In genomic region chr11:65577756-65578109, GRCh38 we compare ENCODE assay signal across 8 cellular contexts. TPM values are rescaled to one million over a fixed set of nuclear protein-coding genes. Genes with fewer than 3 reads are reported as not detected.
DNase-seq lines count a peak whose midpoint lies in the region; ATAC-seq and TF ChIP-seq lines count a peak whose summit lies in the region.

No MANE protein-coding gene starts in this region.

- no peak overlapping the region for H3K23ac ChIP-seq in H9 (ENCODE audit: insufficient read length, low read depth, low read length)

- peaks cover 7% of the 10 kb centered on the region; the same call in 1 of the 2 replicates for H4K20me1 ChIP-seq in PC-9 (ENCODE audit: insufficient read depth)
- no peaks in the 10 kb centered on the region for H4K20me1 ChIP-seq in H9 (ENCODE audit: control insufficient read depth, insufficient read depth, insufficient read length)

- peaks cover 8% of the 10 kb centered on the region for H3K23me2 ChIP-seq in H9 (ENCODE audit: insufficient read length, low read depth, low read length, poor library complexity, severe bottlenecking)

- no peak overlapping the region for H2BK20ac ChIP-seq in H9 (ENCODE audit: low read depth, low read length, poor library complexity, severe bottlenecking)

- no peak for TF ChIP-seq POLR2A in ovary (IDR thresholded peaks at IDR 0.05)

- H3K36me3 ChIP-seq in PC-9 (ENCODE audit: low read depth) (no peaks in the 10 kb centered on the region; the same call in 1 of the 2 replicates), ovary (no peaks in the 10 kb centered on the region)

- no peak overlapping the region for H3T11ph ChIP-seq in H9 (ENCODE audit: low read length)

- H3K4me1 Mint-ChIP-seq in CD14-positive monocyte (peaks cover 50% of the 10 kb centered on the region), H9 (peaks cover 20 to 33% of the 10 kb centered on the region in 2 experiments)

- H3K27ac ChIP-seq in PC-9 (peak overlapping the region; percentile 28), epithelial cell of prostate (peak overlapping the region; percentile 96), ovary (peak overlapping the region; percentile 64 to 74), H9 (ENCODE audit: insufficient read length, low read depth, low read length) (no peak overlapping the region)

- H3K27me3 Mint-ChIP-seq in CD14-positive monocyte (ENCODE audit: low read depth in 3 of 3) (peaks cover 0 to 2% (median 0%) of the 10 kb centered on the region in 3 donors), H9 (ENCODE audit: low read depth) (peaks cover 31% of the 10 kb centered on the region)

- no peak overlapping the region for H2BK120ac ChIP-seq in H9 (ENCODE audit: low read depth, low read length, poor library complexity, severe bottlenecking)

- H3K9me3 ChIP-seq in PC-9 (ENCODE audit: insufficient read depth, low read depth) (no peaks in the 10 kb centered on the region), ovary (no peaks in the 10 kb centered on the region), H9 (ENCODE audit: control insufficient read depth, low read depth, low read length) (no peaks in the 10 kb centered on the region)

- H3K4me3 Mint-ChIP-seq in CD14-positive monocyte = peak overlapping the region; percentile 90 to 95
- no peak overlapping the region for H3K4me3 Mint-ChIP-seq in H9

- peaks cover 43% of the 10 kb centered on the region for H3F3A ChIP-seq in PC-9 (ENCODE audit: insufficient read depth, low read depth)

- H3K4me2 ChIP-seq in PC-9 (peak overlapping the region; percentile 98), H9 (ENCODE audit: insufficient read depth, insufficient read length, low read length) (no peak overlapping the region)

- H3K9ac ChIP-seq in H9 (ENCODE audit: extremely low read depth, insufficient read length, low read length) = no peak overlapping the region

- no peak overlapping the region for H4K8ac ChIP-seq in H9 (replicated peaks; ENCODE audit: insufficient read length, low read depth, low read length)

- H3K36me3 Mint-ChIP-seq in CD14-positive monocyte (peaks cover 41 to 57% of the 10 kb centered on the region in 2 donors), H9 (ENCODE audit: insufficient read depth in 1 of 3, low read depth in 3 of 3) (peaks cover 2 to 7% (median 4%) of the 10 kb centered on the region in 3 experiments; a peak in 4 of 7 replicates)

- H2BK15ac ChIP-seq in H9 (ENCODE audit: low read depth, low read length) = no peak overlapping the region

- no peak overlapping the region for H3K56ac ChIP-seq in H9 (ENCODE audit: insufficient read length, low read depth, low read length)

- H3K79me1 ChIP-seq in H9 (ENCODE audit: insufficient read depth, low read depth, low read length, poor library complexity, severe bottlenecking) = no peaks in the 10 kb centered on the region

- H3K9me3 Mint-ChIP-seq in CD14-positive monocyte = peaks cover 0 to 2% (median 0%) of the 10 kb centered on the region in 7 donors
- H3K9me3 Mint-ChIP-seq in H9 = no peaks in the 10 kb centered on the region

- H3K79me2 ChIP-seq in PC-9 (ENCODE audit: low read depth) (peaks cover 33% of the 10 kb centered on the region), H9 (ENCODE audit: insufficient read depth, low read length) (no peaks in the 10 kb centered on the region)

- H3K4me3 ChIP-seq in PC-9 (peak overlapping the region; percentile 81; the same call in 1 of the 2 replicates), ovary (peak overlapping the region; percentile 69)

- H3K27me3 ChIP-seq in PC-9 (ENCODE audit: insufficient read depth, low read depth) (no peaks in the 10 kb centered on the region), ovary (no peaks in the 10 kb centered on the region), H9 (ENCODE audit: insufficient read depth, low read length) (peaks cover 8% of the 10 kb centered on the region; the same call in 1 of the 2 replicates)

- WGBS in ovary, 3 donors = 43 to 58% (median 52%) methylated on average over 8 of the region's 8 CpGs
- WGBS in H9 (ENCODE audit: extremely low coverage, insufficient read length, low lambda C conversion rate) = no CpG with 5 or more reads among the region's 8 CpGs

- DNase-seq in CD14-positive monocyte (ENCODE audit: low spot score) (no peak), PC-9 (no peak), epithelial cell of prostate (ENCODE audit: low read depth, low spot score) (no peak), ovary (peak in 1 of 5 donors; percentile 30), SW480 (ENCODE audit: low spot score) (no peak), H9 (no peak), NCI-H226 (no peak)

- H2BK12ac ChIP-seq in H9 (ENCODE audit: insufficient read length, low read depth, low read length) = no peak overlapping the region

- H2AK5ac ChIP-seq in H9 (ENCODE audit: insufficient read length, low read length) = no peak overlapping the region

- no peak for TF ChIP-seq EP300 in ovary (IDR thresholded peaks at IDR 0.05)

- no peak overlapping the region for H3K14ac ChIP-seq in H9 (ENCODE audit: insufficient read depth, low read length)

- H3K27ac Mint-ChIP-seq in CD14-positive monocyte (peak overlapping the region; percentile 93 to 96 (median 94)), H9 (no peak overlapping the region)

- intact Hi-C loops in CD14-positive monocyte (cut with micrococcal nuclease) = loop anchor here (1.0 to 10.0 kb wide), 3 partner anchors 11 to 553 kb away; partner anchors contain the start of genes MAP3K11 (in 1 of the 2) and SNX15 (in 1 of the 2)
- intact Hi-C loops in PC-9 (cut with micrococcal nuclease; ENCODE audit: unreplicated experiment) = loop anchor here (1.0 kb wide), 1 partner anchor 38 kb away; the partner anchor contains the start of gene PCNX3
- intact Hi-C loops in ovary (cut with DNase I) = loop anchor here in 1 of 4 donors (5.0 kb wide), 1 partner anchor 35 kb away; the partner anchor contains the start of gene MAP3K11

- H3K9me2 ChIP-seq in PC-9 (ENCODE audit: insufficient read depth) = no peaks in the 10 kb centered on the region

- no peak overlapping the region for H3K4ac ChIP-seq in H9 (ENCODE audit: low read depth, low read length)

- H2BK5ac ChIP-seq in H9 (ENCODE audit: insufficient read length, low read length) = no peak overlapping the region

- ATAC-seq in GM18907 (IDR thresholded peaks at IDR 0.05; ENCODE audit: unreplicated experiment) = no peak

- CTCF ChIA-PET in PC-9 (lab: Charles Lee) = interaction anchor here (0.5 to 0.6 kb wide), 2 partner anchors 77 to 98 kb away, joined by 5 to 8 read pairs; no protein-coding TSS in a partner anchor

- H4K5ac ChIP-seq in H9 (ENCODE audit: insufficient read length, low read depth, low read length) = no peak overlapping the region

- peaks cover 43% of the 10 kb centered on the region for H3K4me1 ChIP-seq in PC-9 (replicated peaks; ENCODE audit: insufficient read depth)
- peaks cover 13% of the 10 kb centered on the region for H3K4me1 ChIP-seq in ovary (ENCODE audit: insufficient read depth)
- H3K4me1 ChIP-seq in H9 (ENCODE audit: insufficient read depth, low read length) = no peaks in the 10 kb centered on the region

- no peak overlapping the region for H4K91ac ChIP-seq in H9 (ENCODE audit: insufficient read length, low read depth, low read length)

- BruUV-seq in PC-9 (replicated peaks; lab: Mats Ljungman, UMichigan) = no TSS peak

- H2AFZ ChIP-seq in PC-9 (no peak overlapping the region), H9 (ENCODE audit: low read length) (no peak overlapping the region)

- no peak overlapping the region for H3K18ac ChIP-seq in H9 (ENCODE audit: insufficient read length, low read depth, low read length)

- TF ChIP-seq CTCF in CD14-positive monocyte (IDR thresholded peaks at IDR 0.05) (no peak), PC-9 (conservative IDR thresholded peaks at IDR 0.05) (no peak), ovary (IDR thresholded peaks at IDR 0.05) (no peak), H9 (conservative IDR thresholded peaks at IDR 0.05) (no peak)

- POLR2A ChIA-PET in PC-9 (lab: Charles Lee; ENCODE audit: unreplicated experiment) = interaction anchor here (0.5 to 0.9 kb wide), 7 partner anchors 35 to 725 kb away, joined by 3 to 16 read pairs (median 5); partner anchors contain the start of gene PCNX3

RNA-seq across cellular contexts. Expression of gene EHBP1L1, which starts 1.9 kb away (rescaled TPM):
- 10 to 100 TPM; 29.6 to 42.6 TPM for polyA plus RNA-seq in CD14-positive monocyte
- 123 and 170 TPM in 2 replicates for total RNA-seq in PC-9 (2021)
- total RNA-seq in ovary = 10 to 100 TPM; 21.7 to 63.0 (median 40.3) TPM
- 10 to 100 TPM; 24.5 to 42.4 TPM for polyA plus RNA-seq in ovary
- 13.8 and 14.5 TPM in 2 replicates for total RNA-seq in H9 (2021)

RNA-seq across cellular contexts. Expression of gene FAM89B, which starts 5.4 kb away (rescaled TPM):
- polyA plus RNA-seq in CD14-positive monocyte (100 to 1,000 TPM in 1 of 2 donors, 10 to 100 TPM in 1; 70.8 to 139 TPM), ovary (10 to 100 TPM in 1 of 2 donors, 1 to 10 TPM in 1; 1.9 to 47.8 TPM)
- total RNA-seq in PC-9 (2021) (51.7 and 53.3 TPM in 2 replicates), ovary (10 to 100 TPM; 41.0 to 74.0 (median 53.3) TPM), H9 (2021) (20.0 and 21.7 TPM in 2 replicates)

RNA-seq across cellular contexts. Expression of gene ZNRD2, which starts 7.5 kb away (rescaled TPM):
- polyA plus RNA-seq in CD14-positive monocyte (10 to 100 TPM; 48.5 to 56.2 TPM), ovary (10 to 100 TPM in 1 of 2 donors, 1 to 10 TPM in 1; 2.3 to 61.8 TPM)
- total RNA-seq in PC-9 (2021) (51.4 and 53.5 TPM in 2 replicates), ovary (10 to 100 TPM; 26.6 to 59.5 (median 39.2) TPM), H9 (2021) (43.7 and 45.8 TPM in 2 replicates)

RNA-seq across cellular contexts. Expression of gene KCNK7, which starts 17.9 kb away (rescaled TPM):
- polyA plus RNA-seq in CD14-positive monocyte (not detected), ovary (1 to 10 TPM in 1 of 2 donors, not detected in 1; 1.5 TPM)
- total RNA-seq in PC-9 (2021) (2.1 TPM in 1 of 2 replicates, not detected in the other), ovary (1 to 10 TPM in 3 of 7 donors, under 1 TPM in 4; 0.65 to 4.0 (median 0.95) TPM), H9 (2021) (1.8 and 2.8 TPM in 2 replicates)

RNA-seq across cellular contexts. Expression of gene LTBP3, which starts 19.6 kb away (rescaled TPM):
- polyA plus RNA-seq in CD14-positive monocyte (1 to 10 TPM; 3.4 to 4.6 TPM), ovary (100 to 1,000 TPM in 1 of 2 donors, 10 to 100 TPM in 1; 35.9 to 130 TPM)
- total RNA-seq in PC-9 (2021) (455 and 553 TPM in 2 replicates), ovary (100 to 1,000 TPM; 143 to 292 (median 198) TPM), H9 (2021) (10.6 and 12.1 TPM in 2 replicates)

Comparison
In these comparisons a context has a peak if more than half of its experiments do, and no peak if none do; other contexts are left out.
1. H3K27ac Mint-ChIP-seq: peak in CD14-positive monocyte (7 of 7); none in H9 (0 of 3).
2. H3K4me3 Mint-ChIP-seq: peak in CD14-positive monocyte (2 of 2); none in H9 (0 of 2).